Comparison of ENCODE assay signal across 8 cellular contexts in genomic region chr20:46364670-46365482, GRCh38. TPM values are rescaled to one million over a fixed set of nuclear protein-coding genes. Genes with fewer than 3 reads are reported as not detected.
DNase-seq lines count a peak whose midpoint lies in the region; ATAC-seq lines count a peak whose summit lies in the region.

No MANE protein-coding gene starts in this region.

- peak overlapping the region; percentile 98 for H3K4me3 Mint-ChIP-seq in activated naive CD8-positive, alpha-beta T cell treated with anti-CD3 and anti-CD28 coated beads for 36 hours
- H3K4me3 Mint-ChIP-seq in stimulated activated memory B cell treated with anti-CD40 and anti-IgM and Interleukin-4, amounts not matched to agents 10 μg/mL and 1 μg/mL and 100 μg/mL, for 72 hours: peak overlapping the region; percentile 86

- H3K9ac ChIP-seq in HUES48 (ENCODE audit: low read depth, low read length) (peak overlapping the region; percentile 38; the same call in 1 of the 2 replicates), iPS-18a (ENCODE audit: low read length) (peak overlapping the region; percentile 95)

- DNase-seq in activated naive CD8-positive, alpha-beta T cell treated with anti-CD3 and anti-CD28 coated beads for 36 hours: no peak
- no peak for DNase-seq in stimulated activated CD4-positive, alpha-beta T cell treated with anti-CD3 and anti-CD28 coated beads, Interleukin-12 subunit alpha, Interleukin-12 subunit beta, amount 100 ng/mL, for 4 hours
- DNase-seq in T1000 (lab: John Stamatoyannopoulos, UW) (no peak), NCI-H1048 (lab: John Stamatoyannopoulos, UW) (no peak)

- H3K36me3 ChIP-seq in HUES48 (ENCODE audit: control insufficient read depth, insufficient read depth, low read length): peaks cover 56% of the 10 kb centered on the region
- peaks cover 40% of the 10 kb centered on the region for H3K36me3 ChIP-seq in iPS-18a (ENCODE audit: control insufficient read depth, low read depth, low read length)

- H3K9me3 ChIP-seq in HUES48 (ENCODE audit: control insufficient read depth, insufficient read depth, low read length): no peaks in the 10 kb centered on the region
- H3K9me3 ChIP-seq in iPS-18a (ENCODE audit: control insufficient read depth, low read depth, low read length): no peaks in the 10 kb centered on the region

- peak overlapping the region; percentile 98 for H3K4me3 ChIP-seq in HUES48 (ENCODE audit: low read depth, low read length)
- H3K4me3 ChIP-seq in iPS-18a (ENCODE audit: low read length): peak overlapping the region; percentile 90

- H3K36me3 Mint-ChIP-seq in activated naive CD8-positive, alpha-beta T cell treated with anti-CD3 and anti-CD28 coated beads for 36 hours: peaks cover 32% of the 10 kb centered on the region
- H3K36me3 Mint-ChIP-seq in stimulated activated memory B cell treated with anti-CD40 and anti-IgM and Interleukin-4, amounts not matched to agents 10 μg/mL and 1 μg/mL and 100 μg/mL, for 72 hours: peaks cover 58% of the 10 kb centered on the region

- H3K4me1 Mint-ChIP-seq in activated naive CD8-positive, alpha-beta T cell treated with anti-CD3 and anti-CD28 coated beads for 36 hours: peaks cover 72% of the 10 kb centered on the region
- peaks cover 40% of the 10 kb centered on the region for H3K4me1 Mint-ChIP-seq in stimulated activated memory B cell treated with anti-CD40 and anti-IgM and Interleukin-4, amounts not matched to agents 10 μg/mL and 1 μg/mL and 100 μg/mL, for 72 hours

- H3K4me1 ChIP-seq in HUES48 (ENCODE audit: control insufficient read depth, insufficient read depth, low read length) (no peaks in the 10 kb centered on the region; the same call in 1 of the 2 replicates), iPS-18a (ENCODE audit: control insufficient read depth, low read depth, low read length) (peaks cover 11% of the 10 kb centered on the region)

- H3K27me3 ChIP-seq in HUES48 (ENCODE audit: control insufficient read depth, insufficient read depth, low read length): no peaks in the 10 kb centered on the region
- H3K27me3 ChIP-seq in iPS-18a (ENCODE audit: control insufficient read depth, insufficient read depth, low read length): no peaks in the 10 kb centered on the region

- no peak for ATAC-seq in stimulated activated memory B cell treated with anti-CD40 and anti-IgM and Interleukin-4, amounts not matched to agents 10 μg/mL and 1 μg/mL and 100 μg/mL, for 72 hours
- no peak for ATAC-seq in GM19397 (IDR thresholded peaks at IDR 0.05; ENCODE audit: unreplicated experiment)

- H3K27ac Mint-ChIP-seq in activated naive CD8-positive, alpha-beta T cell treated with anti-CD3 and anti-CD28 coated beads for 36 hours: peak overlapping the region; percentile 82
- peak overlapping the region; percentile 93 for H3K27ac Mint-ChIP-seq in stimulated activated memory B cell treated with anti-CD40 and anti-IgM and Interleukin-4, amounts not matched to agents 10 μg/mL and 1 μg/mL and 100 μg/mL, for 72 hours

- no peaks in the 10 kb centered on the region for H3K27me3 Mint-ChIP-seq in activated naive CD8-positive, alpha-beta T cell treated with anti-CD3 and anti-CD28 coated beads for 36 hours
- no peaks in the 10 kb centered on the region for H3K27me3 Mint-ChIP-seq in stimulated activated memory B cell treated with anti-CD40 and anti-IgM and Interleukin-4, amounts not matched to agents 10 μg/mL and 1 μg/mL and 100 μg/mL, for 72 hours

- peak overlapping the region; percentile 100 for H3K27ac ChIP-seq in HUES48 (ENCODE audit: low read depth, low read length)
- H3K27ac ChIP-seq in iPS-18a (ENCODE audit: low read length): no peak overlapping the region

- H3K9me3 Mint-ChIP-seq in activated naive CD8-positive, alpha-beta T cell treated with anti-CD3 and anti-CD28 coated beads for 36 hours: no peaks in the 10 kb centered on the region
- no peaks in the 10 kb centered on the region for H3K9me3 Mint-ChIP-seq in stimulated activated memory B cell treated with anti-CD40 and anti-IgM and Interleukin-4, amounts not matched to agents 10 μg/mL and 1 μg/mL and 100 μg/mL, for 72 hours

RNA-seq across cellular contexts. Expression of gene ELMO2, which starts 41.5 kb away (rescaled TPM):
- total RNA-seq in activated naive CD8-positive, alpha-beta T cell treated with anti-CD3 and anti-CD28 coated beads for 36 hours: 10 to 100 TPM; 33.3 to 36.0 TPM

RNA-seq across cellular contexts. Expression of gene CDH22, which starts 56.6 kb away (rescaled TPM):
- under 1 TPM in 1 of 2 experiments, not detected in 1; 0.12 TPM for total RNA-seq in activated naive CD8-positive, alpha-beta T cell treated with anti-CD3 and anti-CD28 coated beads for 36 hours
